In genomic region chr7:102593637-102594334, GRCh38 we compare ENCODE assay signal across 14 cellular contexts. TPM values are rescaled to one million over a fixed set of nuclear protein-coding genes. Genes with fewer than 3 reads are reported as not detected.
DNase-seq lines count a peak whose midpoint lies in the region; ATAC-seq and TF ChIP-seq lines count a peak whose summit lies in the region.
"Not testable (repeated sequence)": the region's sequence is repeated elsewhere in the genome, so short reads cannot be mapped to it uniquely, and the experiment has no call there.
"Had no signal": no experiment of that assay in that cellular context is flagged by ENCODE, and none has a peak within 500 bp of the region (broad histone marks: within the 10 kb centered on the region; RNA-seq: fewer than 3 reads in every experiment).

No MANE protein-coding gene starts in this region.

- not testable (repeated sequence) for H3K4me3 Mint-ChIP-seq in CD4-positive, alpha-beta T cell; natural killer cell

- not testable (repeated sequence) for H3K27ac Mint-ChIP-seq in CD4-positive, alpha-beta T cell; natural killer cell

- POLR2A ChIA-PET in CD4-positive, alpha-beta T cell (lab: Charles Lee), result not testable (repeated sequence)

- peak; percentile 68 for ATAC-seq in CD4-positive, alpha-beta T cell (ENCODE audit: poor library complexity)
- ATAC-seq in GM19324 (IDR thresholded peaks at IDR 0.05; ENCODE audit: low FRiP score, unreplicated experiment), result peak; percentile 62
- ATAC-seq in GM21529 (IDR thresholded peaks at IDR 0.05; ENCODE audit: unreplicated experiment), result peak; percentile 62
- ATAC-seq in HG02884 (IDR thresholded peaks at IDR 0.05; ENCODE audit: unreplicated experiment), result peak; percentile 61
- peak; percentile 67 for ATAC-seq in HG03196 (IDR thresholded peaks at IDR 0.05; ENCODE audit: unreplicated experiment)
- peak; percentile 21 for ATAC-seq in SK-N-SH treated with all-trans-retinoic acid at 6 μM for 48 hours
- peak; percentile 29 for ATAC-seq in foreskin keratinocyte
- ATAC-seq in natural killer cell, result peak; percentile 72 to 83 (median 74)

- CTCF ChIA-PET in CD4-positive, alpha-beta T cell (lab: Charles Lee), result not testable (repeated sequence)

- not testable (repeated sequence) for H3K27me3 Mint-ChIP-seq in CD4-positive, alpha-beta T cell; natural killer cell (ENCODE audit: low read depth in 2 of 2)

- not testable (repeated sequence) for H3K27me3 ChIP-seq in CD4-positive, alpha-beta T cell (ENCODE audit: control insufficient read depth, insufficient read depth, low read length); foreskin keratinocyte

- H3K27ac ChIP-seq in CD4-positive, alpha-beta T cell (ENCODE audit: low read depth, low read length); foreskin keratinocyte: not testable (repeated sequence)

- not testable (repeated sequence) for DNase-seq in CD4-positive, alpha-beta T cell; foreskin keratinocyte; natural killer cell

- intact Hi-C loops in CD4-positive, alpha-beta T cell (cut with DNase I, micrococcal nuclease); natural killer cell (cut with micrococcal nuclease): not testable (repeated sequence)

- not testable (repeated sequence) for H3K9me3 Mint-ChIP-seq in CD4-positive, alpha-beta T cell; natural killer cell

- H3K9me3 ChIP-seq in CD4-positive, alpha-beta T cell (ENCODE audit: control insufficient read depth, low read length), result not testable (repeated sequence)

- H3K4me1 Mint-ChIP-seq in CD4-positive, alpha-beta T cell (ENCODE audit: low read depth); natural killer cell: not testable (repeated sequence)

- H3K4me1 ChIP-seq in foreskin keratinocyte, result not testable (repeated sequence)

- not testable (repeated sequence) for TF ChIP-seq CTCF in CD4-positive, alpha-beta T cell (IDR thresholded peaks at IDR 0.05); foreskin keratinocyte (conservative IDR thresholded peaks at IDR 0.05); natural killer cell (IDR thresholded peaks at IDR 0.05)

- not testable (repeated sequence) for H3K36me3 Mint-ChIP-seq in CD4-positive, alpha-beta T cell (ENCODE audit: low read depth); natural killer cell

RNA-seq across cellular contexts. Expression of gene POLR2J3, which starts 21.4 kb away (rescaled TPM):
- total RNA-seq in CD4-positive, alpha-beta T cell, result 10 to 100 TPM; 82.5 to 90.6 TPM
- 22.0 and 30.0 TPM in 2 replicates for total RNA-seq in foreskin keratinocyte
- polyA plus RNA-seq in foreskin keratinocyte, result 65.2 and 69.6 TPM in 2 replicates
- total RNA-seq in natural killer cell, result 100 to 1,000 TPM; 120 to 150 (median 131) TPM

RNA-seq across cellular contexts. Expression of gene RASA4, which starts 22.8 kb away (rescaled TPM):
- 10 to 100 TPM; 37.8 to 42.1 TPM for total RNA-seq in CD4-positive, alpha-beta T cell
- total RNA-seq in foreskin keratinocyte (0.56 and 1.3 TPM in 2 replicates), natural killer cell (10 to 100 TPM; 27.0 to 35.6 (median 28.5) TPM)
- 0.92 and 0.99 TPM in 2 replicates for polyA plus RNA-seq in foreskin keratinocyte

RNA-seq across cellular contexts. Expression of gene SPDYE2, which starts 42.8 kb away (rescaled TPM):
- under 1 TPM; 0.33 to 0.36 TPM for total RNA-seq in CD4-positive, alpha-beta T cell
- total RNA-seq in foreskin keratinocyte (not detected in 2 replicates), natural killer cell (under 1 TPM in 2 of 3 donors, not detected in 1; 0.25 to 0.61 TPM)
- not detected in 2 replicates for polyA plus RNA-seq in foreskin keratinocyte
- total RNA-seq: A172, cerebellum, fibroblast of villous mesenchyme, pulmonary artery endothelial cell, subcutaneous adipose tissue had no signal
- polyA plus RNA-seq: SK-N-SH had no signal

RNA-seq across cellular contexts. Expression of gene UPK3BL1, which starts 48.8 kb away (rescaled TPM):
- total RNA-seq in CD4-positive, alpha-beta T cell, result 10 to 100 TPM; 27.2 to 28.4 TPM
- total RNA-seq in foreskin keratinocyte, result 10.6 and 21.7 TPM in 2 replicates
- polyA plus RNA-seq in foreskin keratinocyte, result 14.5 and 26.5 TPM in 2 replicates
- total RNA-seq in natural killer cell, result 10 to 100 TPM; 73.3 to 83.5 (median 78.0) TPM

RNA-seq across cellular contexts. Expression of gene UPK3BL2, which starts 50.3 kb away (rescaled TPM):
- total RNA-seq in CD4-positive, alpha-beta T cell, result 100 to 1,000 TPM; 115 to 122 TPM
- total RNA-seq in foreskin keratinocyte, result 1.3 and 3.1 TPM in 2 replicates
- polyA plus RNA-seq in foreskin keratinocyte, result 1.5 and 5.2 TPM in 2 replicates
- 100 to 1,000 TPM in 1 of 3 donors, 10 to 100 TPM in 2; 56.5 to 100 (median 68.5) TPM for total RNA-seq in natural killer cell

Comparison
In these comparisons a context has a peak if more than half of its experiments do, and no peak if none do; other contexts are left out.
1. ATAC-seq: peak in every context shown above with its lines; median percentile 74 in natural killer cell; 68 in CD4-positive, alpha-beta T cell; 67 in HG03196; 62 in GM19324; 62 in GM21529; 61 in HG02884; 29 in foreskin keratinocyte; 21 in SK-N-SH treated with all-trans-retinoic acid at 6 μM for 48 hours.
2. RNA of gene RASA4, which starts 22.8 kb away (total RNA-seq): 37.8 to 42.1 TPM in CD4-positive, alpha-beta T cell and 27.0 to 35.6 TPM in natural killer cell; 0.56 to 1.3 TPM in foreskin keratinocyte; every median in the first group is over 10 times any median in the second.